Comparison of ENCODE assay signal across 35 cellular contexts in the genomic region with DNA sequence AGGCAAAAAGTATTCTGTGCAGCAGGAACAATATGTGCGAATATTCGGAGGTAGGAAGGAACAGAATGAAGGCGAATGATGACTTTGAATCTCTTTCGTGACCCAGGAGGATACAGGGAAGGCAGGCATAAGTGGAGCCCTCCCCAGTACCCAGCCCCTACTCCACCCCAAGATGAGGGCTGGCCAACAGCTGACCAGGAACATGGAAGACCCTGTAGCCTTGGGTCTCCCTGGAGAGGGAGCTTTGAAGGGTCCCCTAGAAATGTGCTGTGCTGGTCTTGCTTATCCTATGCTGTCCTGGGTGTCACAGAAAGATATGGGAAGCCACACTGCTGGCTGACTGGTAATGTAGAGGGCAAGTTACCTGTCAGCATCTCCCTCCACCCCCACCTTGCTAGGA.
"Had no signal": no experiment of that assay in that cellular context is flagged by ENCODE, and none has a peak within 500 bp of the region (broad histone marks: within the 10 kb centered on the region; RNA-seq: fewer than 3 reads in every experiment).

No MANE protein-coding gene starts in this region.

- H3K36me3 ChIP-seq: MG63 had no signal

- H3K9ac ChIP-seq: KMS-11 had no signal

- H3K27ac ChIP-seq: KMS-11 had no signal

- H3K27me3 ChIP-seq: MG63 had no signal

- H3K4me2 ChIP-seq: KMS-11 had no signal

- H3K9me3 ChIP-seq: MG63 had no signal

- H3K4me3 ChIP-seq: MG63 had no signal

- DNase-seq: Karpas-422, Kasumi-1, MG63, MM.1S, MV-4-11, NCI-H1048, NCI-H1092, NCI-H1092 treated with DMSO at 0.1 percent for 48 hours, NCI-H1105, NCI-H1105 treated with DMSO at 0.1 percent for 48 hours, NCI-H1417, NCI-H1417 treated with DMSO at 0.1 percent for 48 hours, NCI-H1436, NCI-H1436 treated with DMSO at 0.1 percent for 48 hours, NCI-H146, NCI-H1694, NCI-H1694 treated with DMSO at 0.1 percent for 48 hours, NCI-H187, NCI-H187 treated with DMSO at 0.1 percent for 48 hours, NCI-H1930, NCI-H2029, NCI-H2029 treated with DMSO at 0.1 percent for 48 hours, NCI-H2081, NCI-H2081 treated with DMSO at 0.1 percent for 48 hours, NCI-H2107, NCI-H2171, NCI-H2171 treated with DMSO at 0.1 percent for 48 hours, NCI-H2227 treated with DMSO at 0.1 percent for 48 hours, NCI-H226, NCI-H345, NCI-H446, NCI-H446 treated with DMSO at 0.1 percent for 48 hours, NCI-H510A, NCI-H510A treated with DMSO at 0.1 percent for 48 hours had no signal
